Comparison of ENCODE assay signal across 12 cellular contexts in the genomic region with DNA sequence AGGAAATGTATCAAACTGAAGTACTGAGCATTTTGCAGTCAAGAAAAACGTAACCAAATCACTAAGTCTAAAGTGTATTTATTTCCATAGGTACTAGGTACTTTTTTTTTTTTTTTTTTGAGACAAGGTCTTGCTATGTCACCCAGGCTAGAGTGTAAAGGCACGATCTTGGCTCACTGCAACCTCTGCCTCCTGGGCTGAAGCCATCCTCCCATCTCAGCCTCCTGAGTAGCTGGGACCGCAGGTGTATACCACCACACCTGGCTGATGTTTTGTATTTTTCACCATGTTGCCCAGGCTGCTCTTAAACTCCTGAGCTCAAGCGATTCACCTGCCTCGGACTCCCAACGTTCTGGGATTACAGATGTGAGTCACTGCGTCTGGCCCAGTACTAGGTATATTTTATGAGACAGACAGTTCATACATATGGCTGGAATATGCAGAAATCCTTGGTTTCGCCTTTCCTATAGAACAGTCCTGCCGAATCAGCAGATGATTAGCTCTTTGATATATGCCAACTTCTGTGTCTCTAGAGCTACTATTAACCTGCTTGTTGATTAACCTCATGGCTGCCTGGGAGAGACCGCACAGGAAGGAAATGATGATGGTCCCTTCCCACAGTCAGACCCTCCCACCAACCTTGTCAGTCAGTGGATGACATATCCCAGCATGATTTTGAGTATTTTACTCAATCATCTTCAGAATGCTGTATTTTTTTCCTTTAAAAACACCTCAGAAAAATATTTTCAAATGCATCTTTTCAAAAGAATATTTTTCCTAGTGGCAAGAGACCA. TPM values are rescaled to one million over a fixed set of nuclear protein-coding genes. Genes with fewer than 3 reads are reported as not detected.
DNase-seq lines count a peak whose midpoint lies in the region; ATAC-seq and TF ChIP-seq lines count a peak whose summit lies in the region.
"Had no signal": no experiment of that assay in that cellular context is flagged by ENCODE, and none has a peak within 500 bp of the region (broad histone marks: within the 10 kb centered on the region; RNA-seq: fewer than 3 reads in every experiment).

No MANE protein-coding gene starts in this region.

- no peak overlapping the region for H2AK5ac ChIP-seq in H9 (ENCODE audit: insufficient read length, low read length)

- no peaks in the 10 kb centered on the region for H3K9me3 Mint-ChIP-seq in T-helper 1 cell treated with Interleukin-12 subunit alpha and Interleukin-12 subunit beta and Interleukin-4 antibody, amounts not matched to agents 30 μg/mL and 1 μg/mL, for 36 hours
- H3K9me3 Mint-ChIP-seq in H9, result no peaks in the 10 kb centered on the region
- H3K9me3 Mint-ChIP-seq: brain had no signal

- no peak overlapping the region for H2BK5ac ChIP-seq in H9 (ENCODE audit: insufficient read length, low read length)

- no peak overlapping the region for H3K23ac ChIP-seq in H9 (ENCODE audit: insufficient read length, low read depth, low read length)

- no peak overlapping the region for H3K9ac ChIP-seq in H9 (ENCODE audit: extremely low read depth, insufficient read length, low read length)

- no peaks in the 10 kb centered on the region for H3K79me2 ChIP-seq in H9 (ENCODE audit: insufficient read depth, low read length)

- H3K4me3 ChIP-seq in mucosa of descending colon (no peak overlapping the region), lower leg skin (ENCODE audit: low read depth, poor library complexity, severe bottlenecking) (no peak overlapping the region)
- H3K4me3 ChIP-seq: prostate gland had no signal

- TF ChIP-seq POLR2A in GM18505 (IDR thresholded peaks at IDR 0.05; ENCODE audit: borderline replicate concordance, extremely low read depth, insufficient read depth, insufficient read length) (no peak), lower leg skin (IDR thresholded peaks at IDR 0.05) (no peak)

- H4K8ac ChIP-seq in H9 (replicated peaks; ENCODE audit: insufficient read length, low read depth, low read length), result no peak overlapping the region

- no peak overlapping the region for H3K56ac ChIP-seq in H9 (ENCODE audit: insufficient read length, low read depth, low read length)

- no peaks in the 10 kb centered on the region for H4K20me1 ChIP-seq in H9 (ENCODE audit: control insufficient read depth, insufficient read depth, insufficient read length)

- no peak overlapping the region for H2BK120ac ChIP-seq in H9 (ENCODE audit: low read depth, low read length, poor library complexity, severe bottlenecking)

- no peak overlapping the region for H3K4ac ChIP-seq in H9 (ENCODE audit: low read depth, low read length)

- no peak overlapping the region for H2BK12ac ChIP-seq in H9 (ENCODE audit: insufficient read length, low read depth, low read length)

- WGBS in lower leg skin, 2 donors, result 79 to 86% methylated on average over 10 of the region's 10 CpGs
- no CpG with 5 or more reads among the region's 10 CpGs for WGBS in H9 (ENCODE audit: extremely low coverage, insufficient read length, low lambda C conversion rate)

- H4K91ac ChIP-seq in H9 (ENCODE audit: insufficient read length, low read depth, low read length), result no peak overlapping the region

- H2BK15ac ChIP-seq in H9 (ENCODE audit: low read depth, low read length), result no peak overlapping the region

- peaks cover 32% of the 10 kb centered on the region for H3K4me1 Mint-ChIP-seq in T-helper 1 cell treated with Interleukin-12 subunit alpha and Interleukin-12 subunit beta and Interleukin-4 antibody, amounts not matched to agents 30 μg/mL and 1 μg/mL, for 36 hours (ENCODE audit: low read depth)
- peaks cover 20 to 31% of the 10 kb centered on the region in 2 experiments for H3K4me1 Mint-ChIP-seq in H9
- H3K4me1 Mint-ChIP-seq: brain had no signal

- no peak overlapping the region for H3T11ph ChIP-seq in H9 (ENCODE audit: low read length)

- H3K79me1 ChIP-seq in H9 (ENCODE audit: insufficient read depth, low read depth, low read length, poor library complexity, severe bottlenecking), result peaks cover 3% of the 10 kb centered on the region

- ATAC-seq in mucosa of descending colon (peak; percentile 51), GM18505 (IDR thresholded peaks at IDR 0.05; ENCODE audit: unreplicated experiment) (no peak), GM21619 (IDR thresholded peaks at IDR 0.05; ENCODE audit: unreplicated experiment) (no peak)

- H3K36me3 Mint-ChIP-seq in T-helper 1 cell treated with Interleukin-12 subunit alpha and Interleukin-12 subunit beta and Interleukin-4 antibody, amounts not matched to agents 30 μg/mL and 1 μg/mL, for 36 hours (ENCODE audit: low read depth), result peaks cover 42% of the 10 kb centered on the region
- peaks cover 8 to 14% (median 10%) of the 10 kb centered on the region in 3 experiments; a peak in 5 of 7 replicates for H3K36me3 Mint-ChIP-seq in H9 (ENCODE audit: insufficient read depth in 1 of 3, low read depth in 3 of 3)

- H3K14ac ChIP-seq in H9 (ENCODE audit: insufficient read depth, low read length), result no peak overlapping the region

- H3K18ac ChIP-seq in H9 (ENCODE audit: insufficient read length, low read depth, low read length), result no peak overlapping the region

- H2BK20ac ChIP-seq in H9 (ENCODE audit: low read depth, low read length, poor library complexity, severe bottlenecking), result no peak overlapping the region

- H3K4me3 Mint-ChIP-seq in T-helper 1 cell treated with Interleukin-12 subunit alpha and Interleukin-12 subunit beta and Interleukin-4 antibody, amounts not matched to agents 30 μg/mL and 1 μg/mL, for 36 hours, result peak overlapping the region; percentile 32
- H3K4me3 Mint-ChIP-seq in H9, result no peak overlapping the region
- H3K4me3 Mint-ChIP-seq: brain had no signal

- intact Hi-C loops in mucosa of descending colon (cut with DNase I, micrococcal nuclease) (no loop called here), lower leg skin (cut with DNase I; ENCODE audit: low total_unique reads) (no loop called here)

- DNase-seq in activated T-cell treated with anti-CD3 and anti-CD28 coated beads for 48 hours (ENCODE audit: low read depth), result peak; percentile 45
- DNase-seq in mucosa of descending colon, result peak in 1 of 3 donors; percentile 26
- DNase-seq in stimulated activated naive CD4-positive, alpha-beta T cell (lab: John Stamatoyannopoulos, UW), result peak in 5 of 6 experiments; percentile 19 to 65 (median 57)
- no peak for DNase-seq in lower leg skin (ENCODE audit: low spot score in 2 of 2)
- no peak for DNase-seq in H9
- DNase-seq: HCEC 1CT, OCI-M1 had no signal

- H3K23me2 ChIP-seq in H9 (ENCODE audit: insufficient read length, low read depth, low read length, poor library complexity, severe bottlenecking), result no peaks in the 10 kb centered on the region

- no peak overlapping the region for H2AFZ ChIP-seq in H9 (ENCODE audit: low read length)

- no peak overlapping the region for H4K5ac ChIP-seq in H9 (ENCODE audit: insufficient read length, low read depth, low read length)

- H3K27ac ChIP-seq in H9 (ENCODE audit: insufficient read length, low read depth, low read length), result no peak overlapping the region
- H3K27ac ChIP-seq: prostate gland had no signal

- no peak overlapping the region for H3K4me2 ChIP-seq in H9 (ENCODE audit: insufficient read depth, insufficient read length, low read length)

- peak overlapping the region; percentile 58 for H3K27ac Mint-ChIP-seq in T-helper 1 cell treated with Interleukin-12 subunit alpha and Interleukin-12 subunit beta and Interleukin-4 antibody, amounts not matched to agents 30 μg/mL and 1 μg/mL, for 36 hours
- H3K27ac Mint-ChIP-seq in H9, result no peak overlapping the region
- H3K27ac Mint-ChIP-seq: brain had no signal

- H3K27me3 Mint-ChIP-seq in T-helper 1 cell treated with Interleukin-12 subunit alpha and Interleukin-12 subunit beta and Interleukin-4 antibody, amounts not matched to agents 30 μg/mL and 1 μg/mL, for 36 hours (ENCODE audit: low read depth), result no peaks in the 10 kb centered on the region
- no peaks in the 10 kb centered on the region for H3K27me3 Mint-ChIP-seq in H9 (ENCODE audit: low read depth)
- H3K27me3 Mint-ChIP-seq: brain had no signal

- H3K27me3 ChIP-seq in H9 (ENCODE audit: insufficient read depth, low read length), result no peaks in the 10 kb centered on the region

- H3K9me3 ChIP-seq in mucosa of descending colon (no peaks in the 10 kb centered on the region), H9 (ENCODE audit: control insufficient read depth, low read depth, low read length) (no peaks in the 10 kb centered on the region)
- H3K9me3 ChIP-seq: prostate gland had no signal

- no peaks in the 10 kb centered on the region for H3K36me3 ChIP-seq in mucosa of descending colon (ENCODE audit: low read depth)

- no peak for TF ChIP-seq CTCF in mucosa of descending colon (IDR thresholded peaks at IDR 0.05)
- no peak for TF ChIP-seq CTCF in lower leg skin (IDR thresholded peaks at IDR 0.05)
- TF ChIP-seq CTCF in H9 (conservative IDR thresholded peaks at IDR 0.05), result no peak

- H3K4me1 ChIP-seq in mucosa of descending colon (ENCODE audit: low read depth) (peaks cover 3% of the 10 kb centered on the region), H9 (ENCODE audit: insufficient read depth, low read length) (peaks cover 1% of the 10 kb centered on the region; the same call in 1 of the 2 replicates)
- H3K4me1 ChIP-seq: prostate gland had no signal

RNA-seq across cellular contexts. Expression of a gene that starts 32.3 kb away (rescaled TPM):
- total RNA-seq in mucosa of descending colon (10 to 100 TPM; 43.8 to 65.2 (median 63.7) TPM), lower leg skin (10 to 100 TPM; 35.4 to 47.2 (median 38.6) TPM), H9 (2021) (24.7 and 30.2 TPM in 2 replicates)

Comparison
In these comparisons a context has a peak if more than half of its experiments do, and no peak if none do; other contexts are left out.
1. DNase-seq: peak in activated T-cell treated with anti-CD3 and anti-CD28 coated beads for 48 hours (single experiment) and stimulated activated naive CD4-positive, alpha-beta T cell (5 of 6); none in lower leg skin (0 of 2) and H9 (single experiment).